In the genomic region with DNA sequence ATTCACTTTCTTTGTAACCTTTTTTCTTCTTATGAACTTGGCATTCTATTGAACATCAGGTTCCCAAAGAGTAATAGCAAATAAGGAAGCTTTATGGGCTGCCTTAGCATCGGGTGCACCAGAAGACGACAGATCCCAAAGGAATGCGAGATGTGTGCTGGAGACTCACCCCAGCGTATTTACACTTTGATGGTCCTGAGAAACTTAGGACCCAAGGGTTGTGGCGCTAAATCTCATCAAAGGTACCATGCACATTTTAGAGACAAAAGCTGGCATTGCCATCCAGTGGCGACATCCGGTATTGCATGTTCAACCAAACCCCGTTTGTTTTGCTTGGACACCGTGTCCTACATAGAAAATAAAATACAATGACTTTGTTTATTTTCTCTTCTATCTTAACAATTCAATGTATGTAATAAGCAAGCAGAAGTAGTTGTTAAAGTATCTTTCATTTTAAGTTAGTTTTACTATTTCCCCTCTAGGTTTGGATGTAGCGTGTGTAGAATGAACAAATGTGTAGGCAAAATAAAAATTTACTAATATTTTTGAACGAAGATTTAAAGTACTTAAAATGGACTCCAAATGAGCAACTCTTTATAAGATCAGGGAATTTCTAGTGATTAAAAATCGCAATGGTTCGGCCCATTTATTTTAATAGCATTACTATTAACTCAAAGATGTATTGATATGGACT, we compare ENCODE assay signal across 8 cellular contexts.
DNase-seq lines count a peak whose midpoint lies in the region; ATAC-seq, FAIRE-seq and TF ChIP-seq lines count a peak whose summit lies in the region.

No MANE protein-coding gene starts in this region.

- no peaks in the 10 kb centered on the region for H3K36me3 Mint-ChIP-seq in neural crest cell (ENCODE audit: low read depth)

- FAIRE-seq in A549 (lab: Jason Lieb, UNC): peak; percentile 74

- intact Hi-C loops in OCI-LY7 (cut with micrococcal nuclease; ENCODE audit: unreplicated experiment): loop anchor here (2.0 to 10.0 kb wide), 2 partner anchors 1154 to 1336 kb away; a partner anchor contains a TSS

- TF ChIP-seq EP300 in A549 (IDR thresholded peaks at IDR 0.05): no peak

- H3K4me3 Mint-ChIP-seq in neural crest cell: no peak overlapping the region

- BruUV-seq in OCI-LY7 (replicated peaks; lab: Mats Ljungman, UMichigan): no TSS peak

- no peaks in the 10 kb centered on the region for H3K36me3 ChIP-seq in OCI-LY7 (ENCODE audit: insufficient read depth, low read length)

- H3K27ac ChIP-seq in A549 (no peak overlapping the region), OCI-LY7 (ENCODE audit: low read depth, low read length, poor library complexity, severe bottlenecking) (no peak overlapping the region)

- 0 out of 3 replicates have a peak, but pooled peaks cover 3% of the 10 kb centered on the region for H3K4me1 ChIP-seq in A549
- no peaks in the 10 kb centered on the region for H3K4me1 ChIP-seq in OCI-LY7 (ENCODE audit: insufficient read depth, low read length, poor library complexity, severe bottlenecking)

- no peak overlapping the region for H3K27ac Mint-ChIP-seq in neural crest cell (ENCODE audit: unreplicated experiment)

- ATAC-seq in A549: peak; percentile 54 to 73; a peak in 4 of 6 replicates
- peak; percentile 82 for ATAC-seq in GM18498 (IDR thresholded peaks at IDR 0.05; ENCODE audit: unreplicated experiment)
- ATAC-seq in HG03045 (IDR thresholded peaks at IDR 0.05; ENCODE audit: unreplicated experiment): peak; percentile 77
- peak; percentile 57 for ATAC-seq in stimulated activated naive CD8-positive, alpha-beta T cell treated with anti-CD3 and anti-CD28 coated beads, Interleukin-15, Interleukin-2, amounts not matched to agents 100 U/mL and 50 U/mL, for 24 hours

- no peaks in the 10 kb centered on the region for H3K9me2 ChIP-seq in OCI-LY7 (ENCODE audit: insufficient read depth, low read length)

- peaks cover 83% of the 10 kb centered on the region for H3K27me3 Mint-ChIP-seq in neural crest cell (ENCODE audit: low read depth)

- CTCF ChIA-PET in A549 (lab: Yijun Ruan, JAX): interaction anchor here (0.6 to 3.8 kb wide), 30 partner anchors 10 to 1688 kb away, joined by 3 to 12 read pairs (median 3); a partner anchor contains a TSS
- CTCF ChIA-PET in OCI-LY7 (lab: Charles Lee; ENCODE audit: unreplicated experiment): interaction anchor here (0.6 kb wide), 1 partner anchor 14 kb away, joined by 3 read pairs; no protein-coding TSS in a partner anchor

- H3K4me2 ChIP-seq in A549: peak overlapping the region; percentile 53
- H3K4me2 ChIP-seq in OCI-LY7 (ENCODE audit: low read length): no peak overlapping the region

- H3K9me3 ChIP-seq in A549 (no peaks in the 10 kb centered on the region), OCI-LY7 (ENCODE audit: low read length) (no peaks in the 10 kb centered on the region)

- H3K4me1 Mint-ChIP-seq in neural crest cell: no peaks in the 10 kb centered on the region

- peak; percentile 89 to 90 for TF ChIP-seq RAD21 in A549 (conservative IDR thresholded peaks at IDR 0.05 in 1 of 2, IDR thresholded peaks at IDR 0.05 in 1 of 2)

- DNase-seq in A549 (ENCODE audit: low read depth in 1 of 2, low spot score in 1 of 2) (peak; percentile 38 to 68), OCI-LY7 (ENCODE audit: low spot score) (peak; percentile 60), fibroblast of peridontal ligament (ENCODE audit: extremely low read depth) (peak; percentile 71), neural crest cell (ENCODE audit: low read depth, low spot score) (peak; percentile 79)
- DNase-seq in activated T-cell treated with anti-CD3 and anti-CD28 coated beads, Interleukin-2, amount 50 U/mL, for 48 hours: peak; percentile 90 to 91
- peak; percentile 83 for DNase-seq in stimulated activated naive CD8-positive, alpha-beta T cell treated with anti-CD3 and anti-CD28 coated beads, Interleukin-15, Interleukin-2, amounts not matched to agents 100 U/mL and 50 U/mL, for 24 hours

- no peak overlapping the region for H3K4me3 ChIP-seq in A549
- no peak overlapping the region for H3K4me3 ChIP-seq in OCI-LY7 (ENCODE audit: low read depth, low read length, poor library complexity, severe bottlenecking)

- WGBS in A549 (ENCODE audit: missing lambda C conversion rate): 9% methylated on average over 13 of the region's 13 CpGs

- POLR2A ChIA-PET in A549 (lab: Yijun Ruan, JAX): no interaction called here
- POLR2A ChIA-PET in OCI-LY7 (lab: Charles Lee): interaction anchor here (0.5 kb wide), 1 partner anchor 1254 kb away, joined by 5 read pairs; no protein-coding TSS in a partner anchor

- no peaks in the 10 kb centered on the region for H3K9me3 Mint-ChIP-seq in neural crest cell

- no peaks in the 10 kb centered on the region for H3K79me2 ChIP-seq in OCI-LY7 (ENCODE audit: insufficient read depth, low read depth, low read length)

- TF ChIP-seq CTCF in A549 (IDR thresholded peaks at IDR 0.05) (peak; percentile 86), OCI-LY7 (conservative IDR thresholded peaks at IDR 0.05; ENCODE audit: low read length) (peak; percentile 93), neural crest cell (conservative IDR thresholded peaks at IDR 0.05) (peak; percentile 93)

- TF ChIP-seq POLR2A in A549 (IDR thresholded peaks at IDR 0.05; ENCODE audit: low read length): no peak

- no peaks in the 10 kb centered on the region for H4K20me1 ChIP-seq in OCI-LY7 (ENCODE audit: insufficient read depth, low read length)

- H2AFZ ChIP-seq in OCI-LY7 (ENCODE audit: low read length): no peak overlapping the region

TF ChIP-seq in A549, 52 proteins besides CTCF, POLR2A, EP300 and RAD21:
- TF ChIP-seq SMC3 (IDR thresholded peaks at IDR 0.05): peak; percentile 87
- TF ChIP-seq ZFP36 (IDR thresholded peaks at IDR 0.05; ENCODE audit: borderline replicate concordance, partially characterized antibody): no peak
- no peak for TF ChIP-seq GATA3 (IDR thresholded peaks at IDR 0.05; ENCODE audit: borderline replicate concordance)
- no peak for TF ChIP-seq PHF8 (IDR thresholded peaks at IDR 0.05; ENCODE audit: borderline replicate concordance, low read depth)
- no peak for TF ChIP-seq RNF2 (IDR thresholded peaks at IDR 0.05; ENCODE audit: borderline replicate concordance, low read depth)
